In the genomic region with DNA sequence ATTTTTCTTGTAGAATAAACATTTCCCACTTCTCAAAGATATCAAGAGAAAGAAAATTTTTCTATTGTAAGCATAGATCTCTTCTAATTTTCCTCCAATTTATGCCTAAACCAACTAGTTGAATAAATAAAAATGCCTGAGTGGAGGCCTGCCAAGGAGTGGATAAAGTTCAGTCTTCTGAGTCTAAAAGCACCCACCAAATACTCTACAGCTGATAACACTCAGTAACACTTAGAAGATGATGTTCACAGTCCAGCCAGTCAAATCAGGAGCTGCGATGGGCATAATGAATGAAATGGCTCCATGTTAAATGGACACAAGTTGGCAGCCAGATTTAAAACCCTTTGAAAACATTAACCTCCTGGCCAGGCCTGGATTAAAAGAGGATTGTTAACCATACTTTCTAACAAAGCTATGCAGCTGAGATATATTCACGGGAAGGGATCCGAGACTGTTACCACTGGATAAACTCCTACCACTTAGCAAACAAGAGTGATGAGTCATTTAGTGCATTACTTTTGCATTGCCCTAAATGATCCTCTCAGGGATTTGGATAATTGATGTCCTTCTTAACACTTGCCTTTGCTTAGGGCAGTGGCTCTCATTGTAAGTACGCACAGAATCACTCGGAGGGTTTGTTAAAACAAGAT, we compare ENCODE assay signal across 23 cellular contexts.
A peak's percentile ranks its signal among the peaks of the same experiment; 100 is the strongest.
DNase-seq lines count a peak whose midpoint lies in the region; ATAC-seq, FAIRE-seq and TF ChIP-seq lines count a peak whose summit lies in the region.
"Had no signal": no experiment of that assay in that cellular context is flagged by ENCODE, and none has a peak within 500 bp of the region (broad histone marks: within the 10 kb centered on the region; RNA-seq: fewer than 3 reads in every experiment).

No MANE protein-coding gene starts in this region.

- no peaks in the 10 kb centered on the region for H3K9me2 ChIP-seq in hepatocyte (replicated peaks; ENCODE audit: insufficient read depth)
- H3K9me2 ChIP-seq in MM.1S (replicated peaks; ENCODE audit: insufficient read depth, low read length) = no peaks in the 10 kb centered on the region

- H3K4me2 ChIP-seq in HepG2 (ENCODE audit: low read depth, low read length) = no peak overlapping the region
- no peak overlapping the region for H3K4me2 ChIP-seq in hepatocyte
- H3K4me2 ChIP-seq in MM.1S (ENCODE audit: low read depth, low read length) = no peak overlapping the region

- FAIRE-seq in HepG2 (lab: Jason Lieb, UNC) = no peak
- FAIRE-seq: GM18507, islet of Langerhans had no signal

- no peak for TF ChIP-seq POLR2A in right lobe of liver (IDR thresholded peaks at IDR 0.05)
- no peak for TF ChIP-seq POLR2A in HepG2 (IDR thresholded peaks at IDR 0.05; ENCODE audit: insufficient read depth in 1 of 2, low read depth in 2 of 2, low read length in 2 of 2)
- TF ChIP-seq POLR2A in ovary (IDR thresholded peaks at IDR 0.05) = no peak
- no peak for TF ChIP-seq POLR2A in tibial nerve (IDR thresholded peaks at IDR 0.05)

- POLR2A ChIA-PET in HepG2 (lab: Yijun Ruan, JAX) = no interaction called here

- H3K4me3 ChIP-seq in right lobe of liver = no peak overlapping the region
- no peak overlapping the region for H3K4me3 ChIP-seq in HepG2 (replicated peaks in 1 of 3; ENCODE audit: insufficient read depth in 1 of 3, low read depth in 2 of 3, low read length in 3 of 3)
- H3K4me3 ChIP-seq in hepatocyte = no peak overlapping the region
- no peak overlapping the region for H3K4me3 ChIP-seq in ovary
- H3K4me3 ChIP-seq in tibial nerve = no peak overlapping the region
- no peak overlapping the region for H3K4me3 ChIP-seq in MM.1S (ENCODE audit: low read length)
- H3K4me3 ChIP-seq: tibial artery had no signal

- TF ChIP-seq RAD21 in HepG2 (CRISPR knock-in tag; IDR thresholded peaks at IDR 0.05) = no peak

- H3K9me3 ChIP-seq in right lobe of liver (no peaks in the 10 kb centered on the region), HepG2 (ENCODE audit: low read length) (no peaks in the 10 kb centered on the region), hepatocyte (ENCODE audit: low read depth) (no peaks in the 10 kb centered on the region), ovary (no peaks in the 10 kb centered on the region), tibial nerve (peaks cover 0 to 1% (median 0%) of the 10 kb centered on the region in 4 donors), MM.1S (replicated peaks; ENCODE audit: insufficient read depth, low read length) (no peaks in the 10 kb centered on the region)

- intact Hi-C loops in right lobe of liver (cut with DNase I) = no loop called here
- intact Hi-C loops in HepG2 (cut with micrococcal nuclease; ENCODE audit: unreplicated experiment) = no loop called here
- intact Hi-C loops in ovary (cut with DNase I) = no loop called here

- no peaks in the 10 kb centered on the region for H3K79me2 ChIP-seq in HepG2 (ENCODE audit: insufficient read depth, low read length)
- no peaks in the 10 kb centered on the region for H3K79me2 ChIP-seq in hepatocyte
- no peaks in the 10 kb centered on the region for H3K79me2 ChIP-seq in MM.1S (ENCODE audit: low read length)

- H4K20me1 ChIP-seq in HepG2 (ENCODE audit: insufficient read depth, low read length) = no peaks in the 10 kb centered on the region
- H4K20me1 ChIP-seq in hepatocyte (ENCODE audit: insufficient read depth, poor library complexity, severe bottlenecking) = no peaks in the 10 kb centered on the region
- no peaks in the 10 kb centered on the region for H4K20me1 ChIP-seq in MM.1S (ENCODE audit: insufficient read depth, low read length)

- no peak overlapping the region for H2AFZ ChIP-seq in HepG2 (ENCODE audit: low read length)
- H2AFZ ChIP-seq in hepatocyte = no peak overlapping the region
- H2AFZ ChIP-seq in MM.1S (ENCODE audit: low read length) = no peak overlapping the region

- H3F3A ChIP-seq in MM.1S (ENCODE audit: insufficient read depth, low read length) = no peaks in the 10 kb centered on the region

- H3K36me3 ChIP-seq in right lobe of liver = no peaks in the 10 kb centered on the region
- no peaks in the 10 kb centered on the region for H3K36me3 ChIP-seq in HepG2 (replicated peaks in 1 of 2; ENCODE audit: control insufficient read depth in 1 of 2, insufficient read depth in 2 of 2, low read length in 2 of 2)
- no peaks in the 10 kb centered on the region for H3K36me3 ChIP-seq in hepatocyte (replicated peaks; ENCODE audit: insufficient read depth, low read depth)
- H3K36me3 ChIP-seq in ovary = no peaks in the 10 kb centered on the region
- no peaks in the 10 kb centered on the region for H3K36me3 ChIP-seq in tibial nerve
- no peaks in the 10 kb centered on the region for H3K36me3 ChIP-seq in MM.1S (replicated peaks; ENCODE audit: insufficient read depth, low read length)
- H3K36me3 ChIP-seq: tibial artery had no signal

- no TSS peak for BruUV-seq in HepG2 (replicated peaks; lab: Mats Ljungman, UMichigan)

- in situ Hi-C loops in HepG2 (cut with HindIII; ENCODE audit: extremely low pct_ligation_motif_present, low pct_unique_long_range_greater_than_20kb) = no loop called here

- no peak overlapping the region for H3K9ac ChIP-seq in HepG2 (ENCODE audit: insufficient read depth, low read depth, low read length)
- no peak overlapping the region for H3K9ac ChIP-seq in MM.1S (ENCODE audit: low read length)

- ATAC-seq in right lobe of liver (peak; percentile 47 to 71 (median 50)), HepG2 (no peak), HG02870 (IDR thresholded peaks at IDR 0.05; ENCODE audit: unreplicated experiment) (no peak)
- ATAC-seq: stimulated activated memory B cell treated with anti-CD40 and anti-IgM and Interleukin-4, amounts not matched to agents 10 μg/mL and 1 μg/mL and 100 μg/mL, for 72 hours had no signal

- H3K27ac ChIP-seq in right lobe of liver = no peak overlapping the region
- H3K27ac ChIP-seq in HepG2 (ENCODE audit: extremely low read length, insufficient read depth, low read length) = no peak overlapping the region
- peak overlapping the region; percentile 3 for H3K27ac ChIP-seq in hepatocyte
- H3K27ac ChIP-seq in ovary = no peak overlapping the region
- H3K27ac ChIP-seq in tibial nerve = no peak overlapping the region
- no peak overlapping the region for H3K27ac ChIP-seq in MM.1S (ENCODE audit: low read length)
- H3K27ac ChIP-seq: tibial artery had no signal

- DNase-seq in right lobe of liver (peak in 1 of 3 donors; percentile 49), HepG2 (ENCODE audit: low spot score) (no peak), SW480 (ENCODE audit: low spot score) (peak; percentile 47), hepatocyte (ENCODE audit: low spot score) (no peak), ovary (no peak), tibial nerve (ENCODE audit: low spot score in 2 of 2) (no peak), MM.1S (no peak)
- DNase-seq: activated CD4-positive, alpha-beta T cell treated with anti-CD3 and anti-CD28 coated beads, Interleukin-2, amount 50 U/mL, for 1 hour; activated CD8-positive, alpha-beta memory T cell treated with anti-CD3 and anti-CD28 coated beads, Interleukin-2, amount 50 U/mL, for 48 hours; activated gamma-delta T cell treated with Interleukin-2 at 50 U/mL for 16 hours; amniotic stem cell; CD8-positive, alpha-beta memory T cell; effector CD4-positive, alpha-beta T cell; EL; H9; NCI-H1694 treated with DMSO at 0.1 percent for 48 hours; NCI-H446; Right ventricle myocardium superior; tibial artery had no signal

- H3K4me1 ChIP-seq in right lobe of liver (no peaks in the 10 kb centered on the region), HepG2 (ENCODE audit: insufficient read depth, low read length) (no peaks in the 10 kb centered on the region), hepatocyte (ENCODE audit: insufficient read depth) (peaks cover 7% of the 10 kb centered on the region), ovary (ENCODE audit: insufficient read depth) (no peaks in the 10 kb centered on the region), tibial nerve (no peaks in the 10 kb centered on the region), MM.1S (ENCODE audit: low read length) (no peaks in the 10 kb centered on the region)
- H3K4me1 ChIP-seq: tibial artery had no signal

- 70% methylated on average over 5 of the region's 5 CpGs for WGBS in right lobe of liver (ENCODE audit: insufficient coverage, low coverage, low lambda C conversion rate, missing lambda C conversion rate)
- 32% methylated on average over 5 of the region's 5 CpGs for WGBS in HepG2 (ENCODE audit: low lambda C conversion rate)
- WGBS in hepatocyte (ENCODE audit: low lambda C conversion rate, missing lambda C conversion rate) = 27% methylated on average over 5 of the region's 5 CpGs
- WGBS in ovary, 3 donors = 57 to 72% (median 60%) methylated on average over 5 of the region's 5 CpGs
- 71 to 78% methylated on average over 5 of the region's 5 CpGs for WGBS in tibial nerve, 2 donors

- CTCF ChIA-PET in HepG2 (lab: Yijun Ruan, JAX; ENCODE audit: low intra/inter-chr PET ratio, low total read pairs) = no interaction called here

- no peak for TF ChIP-seq EP300 in HepG2 (IDR thresholded peaks at IDR 0.05; ENCODE audit: low read depth in 2 of 2, low read length in 2 of 2)
- no peak for TF ChIP-seq EP300 in HepG2 (CRISPR knock-in tag; IDR thresholded peaks at IDR 0.05; ENCODE audit: borderline replicate concordance)
- no peak for TF ChIP-seq EP300 in ovary (IDR thresholded peaks at IDR 0.05)
- TF ChIP-seq EP300 in tibial nerve (IDR thresholded peaks at IDR 0.05) = no peak

- TF ChIP-seq CTCF in right lobe of liver (IDR thresholded peaks at IDR 0.05) (no peak), HepG2 (CRISPR knock-in tag; IDR thresholded peaks at IDR 0.05) (no peak), hepatocyte (IDR thresholded peaks at IDR 0.05; ENCODE audit: poor library complexity) (no peak), ovary (IDR thresholded peaks at IDR 0.05) (no peak), tibial nerve (IDR thresholded peaks at IDR 0.05) (no peak), MM.1S (IDR thresholded peaks at IDR 0.05; ENCODE audit: low read length) (no peak)

- H3K27me3 ChIP-seq in right lobe of liver (no peaks in the 10 kb centered on the region), HepG2 (ENCODE audit: control insufficient read depth in 1 of 2, insufficient read depth in 2 of 2, low read length in 2 of 2) (no peaks in the 10 kb centered on the region; a peak in 1 of 5 replicates), hepatocyte (no peaks in the 10 kb centered on the region), ovary (no peaks in the 10 kb centered on the region), tibial nerve (no peaks in the 10 kb centered on the region), MM.1S (replicated peaks; ENCODE audit: insufficient read depth, low read length) (no peaks in the 10 kb centered on the region)
- H3K27me3 ChIP-seq: tibial artery had no signal

Comparison
In these comparisons a context has a peak if more than half of its experiments do, and no peak if none do; other contexts are left out.
1. ATAC-seq: peak in right lobe of liver (4 of 4); none in HepG2 (single experiment) and HG02870 (single experiment).